In genomic region chr20:64065973-64066341, GRCh38 we compare ENCODE assay signal across 1 cellular context.
TF ChIP-seq lines count a peak whose summit lies in the region.

No MANE protein-coding gene starts in this region.

TF ChIP-seq in endothelial cell of umbilical vein, 7 proteins besides CTCF, POLR2A, EP300 and RAD21:
- TF ChIP-seq POLR2AphosphoS5 (IDR thresholded peaks at IDR 0.05; ENCODE audit: insufficient read depth, low read depth, low read length) (no peak), FOS (IDR thresholded peaks at IDR 0.05; ENCODE audit: borderline replicate concordance, insufficient read depth, low read length) (no peak), MAX (IDR thresholded peaks at IDR 0.05; ENCODE audit: insufficient read depth, insufficient read length) (no peak), JUN (IDR thresholded peaks at IDR 0.05; ENCODE audit: borderline replicate concordance, insufficient read depth, insufficient read length, low read depth) (no peak)
